Comparison of ENCODE assay signal across 16 cellular contexts in genomic region chr15:89103481-89104171, GRCh38. TPM values are rescaled to one million over a fixed set of nuclear protein-coding genes. Genes with fewer than 3 reads are reported as not detected.
DNase-seq lines count a peak whose midpoint lies in the region; ATAC-seq and TF ChIP-seq lines count a peak whose summit lies in the region.
"Had no signal": no experiment of that assay in that cellular context is flagged by ENCODE, and none has a peak within 500 bp of the region (broad histone marks: within the 10 kb centered on the region; RNA-seq: fewer than 3 reads in every experiment).

No MANE protein-coding gene starts in this region.

- no peak overlapping the region for H3K4me3 Mint-ChIP-seq in WTC11

- TF ChIP-seq CTCF in MM.1S (IDR thresholded peaks at IDR 0.05; ENCODE audit: low read length) = no peak
- TF ChIP-seq CTCF in lung (IDR thresholded peaks at IDR 0.05; ENCODE audit: control extremely low read depth, extremely low read depth) = no peak
- TF ChIP-seq CTCF in WTC11 (IDR thresholded peaks at IDR 0.05) = no peak

- H4K20me1 ChIP-seq in MM.1S (ENCODE audit: insufficient read depth, low read length) = no peaks in the 10 kb centered on the region

- no peak overlapping the region for H3K4me3 ChIP-seq in MM.1S (ENCODE audit: low read length)
- no peak overlapping the region for H3K4me3 ChIP-seq in lung
- H3K4me3 ChIP-seq: HAP-1 had no signal

- DNase-seq in MM.1S (no peak), lung (ENCODE audit: low spot score) (no peak), substantia nigra (lab: John Stamatoyannopoulos, UW) (no peak), WTC11 (ENCODE audit: low spot score) (no peak), germinal center (ENCODE audit: low spot score) (no peak), NCI-H1048 (lab: John Stamatoyannopoulos, UW) (no peak)
- DNase-seq in activated naive CD4-positive, alpha-beta T cell treated with Interleukin-2 at 50 U/mL for 16 hours = no peak
- DNase-seq: activated T-cell treated with anti-CD3 and anti-CD28 coated beads, Interleukin-2, amount 50 U/mL, for 48 hours; BE2C; foreskin keratinocyte; KBM-7; NCI-H774; SIG-M5; T-helper 9 cell had no signal

- no peaks in the 10 kb centered on the region for H3K9me2 ChIP-seq in MM.1S (replicated peaks; ENCODE audit: insufficient read depth, low read length)

- 87 to 91% methylated on average over 5 of the region's 5 CpGs for WGBS in lung, 2 donors

- H3K9me3 ChIP-seq in MM.1S (replicated peaks; ENCODE audit: insufficient read depth, low read length) (no peaks in the 10 kb centered on the region), lung (ENCODE audit: control insufficient read depth in 2 of 2, insufficient read depth in 1 of 2, low read length in 1 of 2) (no peaks in the 10 kb centered on the region)
- H3K9me3 ChIP-seq: BE2C, HAP-1 had no signal

- no peaks in the 10 kb centered on the region for H3K36me3 Mint-ChIP-seq in WTC11

- H3K27ac Mint-ChIP-seq in WTC11 = no peak overlapping the region

- H3K27me3 ChIP-seq in MM.1S (replicated peaks; ENCODE audit: insufficient read depth, low read length) (no peaks in the 10 kb centered on the region), lung (ENCODE audit: control insufficient read depth, insufficient read depth) (no peaks in the 10 kb centered on the region)
- H3K27me3 ChIP-seq: BE2C, foreskin keratinocyte had no signal

- H3K36me3 ChIP-seq in MM.1S (replicated peaks; ENCODE audit: insufficient read depth, low read length) (peaks cover 7% of the 10 kb centered on the region; the same call in 1 of the 2 replicates), lung (ENCODE audit: control insufficient read depth in 2 of 2, insufficient read depth in 2 of 2, low read length in 2 of 2) (peaks cover 3 to 12% of the 10 kb centered on the region in 2 donors)

- peaks cover 24% of the 10 kb centered on the region for H3K4me1 Mint-ChIP-seq in WTC11

- peaks cover 87% of the 10 kb centered on the region for H3K79me2 ChIP-seq in MM.1S (ENCODE audit: low read length)

- peak overlapping the region; percentile 64 for H3K9ac ChIP-seq in MM.1S (ENCODE audit: low read length)

- H3F3A ChIP-seq in MM.1S (ENCODE audit: insufficient read depth, low read length) = peaks cover 29% of the 10 kb centered on the region

- H2AFZ ChIP-seq in MM.1S (ENCODE audit: low read length) = no peak overlapping the region

- CTCF ChIA-PET in WTC11 (lab: Charles Lee) = interaction anchor here (0.6 to 3.9 kb wide), 12 partner anchors 9 to 103 kb away, joined by 3 to 36 read pairs (median 6); partner anchors contain the start of gene ABHD2

- no peaks in the 10 kb centered on the region for H3K27me3 Mint-ChIP-seq in WTC11 (ENCODE audit: low read depth)

- peak overlapping the region; percentile 96 for H3K4me2 ChIP-seq in MM.1S (ENCODE audit: low read depth, low read length)

- H3K4me1 ChIP-seq in MM.1S (ENCODE audit: low read length) = peaks cover 58% of the 10 kb centered on the region
- H3K4me1 ChIP-seq in lung (ENCODE audit: control insufficient read depth in 2 of 2, insufficient read depth in 2 of 2, low read length in 2 of 2) = peaks cover 14 to 29% of the 10 kb centered on the region in 2 donors
- H3K4me1 ChIP-seq: HAP-1 had no signal

- H3K9me3 Mint-ChIP-seq in WTC11 = no peaks in the 10 kb centered on the region

- POLR2A ChIA-PET in WTC11 (lab: Charles Lee) = no interaction called here

- ATAC-seq in lung (ENCODE audit: insufficient read depth, low FRiP score) = no peak
- no peak for ATAC-seq in WTC11
- ATAC-seq: foreskin keratinocyte had no signal

- H3K27ac ChIP-seq in MM.1S (ENCODE audit: low read length) (peak overlapping the region; percentile 94), cingulate gyrus (ENCODE audit: low read depth, low read length) (peak overlapping the region; percentile 82), lung (ENCODE audit: low read depth in 1 of 2, low read length in 1 of 2) (peak overlapping the region; percentile 64 to 74), substantia nigra (ENCODE audit: low read depth, low read length, poor library complexity, severe bottlenecking) (peak overlapping the region; percentile 10)
- H3K27ac ChIP-seq: foreskin keratinocyte had no signal

TF ChIP-seq in WTC11, 78 proteins besides CTCF, POLR2A, EP300 and RAD21:
- TF ChIP-seq SMAD3 (CRISPR knock-in tag; IDR thresholded peaks at IDR 0.05; ENCODE audit: borderline replicate concordance) (no peak), ZSCAN18 (CRISPR knock-in tag; IDR thresholded peaks at IDR 0.05) (no peak), MLX (CRISPR knock-in tag; IDR thresholded peaks at IDR 0.05) (no peak)

RNA-seq across cellular contexts. Expression of gene ABHD2, which starts 15.4 kb away (rescaled TPM):
- total RNA-seq in lung (100 to 1,000 TPM in 1 of 2 donors, 10 to 100 TPM in 1; 77.2 to 200 TPM), WTC11 (2021) (26.2 to 29.7 TPM (median 29.5 TPM) in 3 replicates)
- 10 to 100 TPM; 11.7 to 41.5 TPM for polyA plus RNA-seq in lung

Comparison
In these comparisons a context has a peak if more than half of its experiments do, and no peak if none do; other contexts are left out.
1. H3K27ac ChIP-seq: peak in every context shown above with its lines; median percentile 94 in MM.1S; 82 in cingulate gyrus; 69 in lung; 10 in substantia nigra.